ENCODE assay signal across 10 cellular contexts in the genomic region with DNA sequence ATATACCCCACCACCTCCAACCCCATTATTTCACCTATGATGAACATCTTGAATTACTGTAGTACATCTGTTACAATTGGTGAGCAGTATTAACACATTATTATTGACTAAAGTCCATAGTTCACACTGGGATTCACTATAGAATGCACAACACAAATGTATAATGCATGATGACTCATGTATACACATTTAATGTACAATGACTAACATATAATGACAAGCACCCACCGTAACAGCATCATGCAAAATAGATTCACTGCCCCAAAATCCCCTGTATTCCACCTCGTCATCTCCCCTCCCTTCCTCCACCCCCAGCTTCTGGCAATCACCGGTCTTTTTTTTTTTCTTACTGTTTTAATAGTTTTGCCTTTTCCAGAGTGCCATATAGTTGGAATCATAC. TPM values are rescaled to one million over a fixed set of nuclear protein-coding genes. Genes with fewer than 3 reads are reported as not detected.
A peak's percentile ranks its signal among the peaks of the same experiment; 100 is the strongest.
DNase-seq lines count a peak whose midpoint lies in the region; ATAC-seq, FAIRE-seq and TF ChIP-seq lines count a peak whose summit lies in the region.
"Had no signal": no experiment of that assay in that cellular context is flagged by ENCODE, and none has a peak within 500 bp of the region (broad histone marks: within the 10 kb centered on the region; RNA-seq: fewer than 3 reads in every experiment).

No MANE protein-coding gene starts in this region.

- H3K4me1 ChIP-seq in GM12878 (ENCODE audit: control insufficient read depth, insufficient read depth, low read length), result peaks cover 72% of the 10 kb centered on the region
- H3K4me1 ChIP-seq in prostate gland (replicated peaks), result no peaks in the 10 kb centered on the region
- peaks cover 0 to 5% of the 10 kb centered on the region in 2 experiments; a peak in 1 of 4 replicates for H3K4me1 ChIP-seq in SK-N-SH (ENCODE audit: control insufficient read depth in 1 of 2, insufficient read depth in 2 of 2, low read depth in 1 of 2, low read length in 1 of 2)

- H3K9ac ChIP-seq in GM12878 (ENCODE audit: control insufficient read depth, insufficient read depth, low read length) (0 out of 2 replicates have a peak overlapping the region, but pooled peaks have one; percentile 1), SK-N-SH (no peak overlapping the region)

- SMC1A ChIA-PET in GM12878 (lab: Charles Lee; ENCODE audit: uncharacterized antibody, unreplicated experiment), result interaction anchor here (0.7 to 13.1 kb wide), 14 partner anchors 11 to 270 kb away, joined by 3 to 249 read pairs (median 4); a partner anchor contains a TSS

- FAIRE-seq in GM12892 (lab: Jason Lieb, UNC), result peak; percentile 77
- FAIRE-seq in GM12878 (lab: Jason Lieb, UNC), result peak; percentile 18

- no peak; the same call in 1 of the 2 replicates for TF ChIP-seq RAD21 in GM12878 (IDR thresholded peaks at IDR 0.05; ENCODE audit: insufficient read depth, low read depth, low read length)
- TF ChIP-seq RAD21 in SK-N-SH (IDR thresholded peaks at IDR 0.05; ENCODE audit: low read length), result no peak

- no peak for TF ChIP-seq CTCF in GM12878 (IDR thresholded peaks at IDR 0.05 in 2 of 3, conservative IDR thresholded peaks at IDR 0.05 in 1 of 3; ENCODE audit: control insufficient read depth in 2 of 3, extremely low read depth in 1 of 3, insufficient read depth in 1 of 3, low read depth in 3 of 3, low read length in 3 of 3)
- no peak for TF ChIP-seq CTCF in prostate gland (IDR thresholded peaks at IDR 0.05)
- no peak for TF ChIP-seq CTCF in SK-N-SH (IDR thresholded peaks at IDR 0.05)

- H2AFZ ChIP-seq in GM12878 (ENCODE audit: control insufficient read depth, low read depth, low read length) (peak overlapping the region; percentile 55; the same call in 1 of the 2 replicates), SK-N-SH (ENCODE audit: low read depth) (no peak overlapping the region)

- TF ChIP-seq POLR2A in GM12892 (IDR thresholded peaks at IDR 0.05; ENCODE audit: low read depth, low read length), result no peak
- no peak for TF ChIP-seq POLR2A in GM12878 (IDR thresholded peaks at IDR 0.05; ENCODE audit: low read depth, low read length)
- no peak for TF ChIP-seq POLR2A in prostate gland (IDR thresholded peaks at IDR 0.05)

- H3K79me2 ChIP-seq in GM12878 (ENCODE audit: control insufficient read depth, insufficient read depth, low read length) (no peaks in the 10 kb centered on the region; the same call in 1 of the 2 replicates), SK-N-SH (ENCODE audit: insufficient read depth) (no peaks in the 10 kb centered on the region)

- CTCF ChIA-PET in GM12878 (lab: Yijun Ruan, JAX) (interaction anchor here (0.6 to 2.8 kb wide), 7 partner anchors 10 to 82 kb away, joined by 3 to 14 read pairs (median 4); no protein-coding TSS in a partner anchor), SK-N-SH (lab: Yijun Ruan, JAX) (interaction anchor here (1.5 kb wide), 1 partner anchor 84 kb away, joined by 3 read pairs; no protein-coding TSS in a partner anchor)

- peak; percentile 42 for ATAC-seq in GM19455 (IDR thresholded peaks at IDR 0.05; ENCODE audit: unreplicated experiment)
- peak; percentile 67 for ATAC-seq in HG03432 (IDR thresholded peaks at IDR 0.05; ENCODE audit: unreplicated experiment)
- ATAC-seq in GM12878, result peak; percentile 87
- ATAC-seq: heart left ventricle had no signal

- H3K4me3 ChIP-seq in GM12878 (no peak overlapping the region), prostate gland (no peak overlapping the region), SK-N-SH (ENCODE audit: low read depth in 2 of 2, low read length in 1 of 2) (no peak overlapping the region)
- H3K4me3 ChIP-seq: heart left ventricle had no signal

- no peaks in the 10 kb centered on the region for H3K9me2 ChIP-seq in SK-N-SH

- POLR2A ChIA-PET in GM12878 (lab: Charles Lee), result interaction anchor here (0.8 to 3.3 kb wide), 9 partner anchors 8 to 74 kb away, joined by 3 to 21 read pairs (median 4); no protein-coding TSS in a partner anchor
- POLR2A ChIA-PET in SK-N-SH (lab: Yijun Ruan, JAX), result no interaction called here

- H3F3A ChIP-seq in SK-N-SH (replicated peaks; ENCODE audit: insufficient read depth), result no peaks in the 10 kb centered on the region

- RAD21 ChIA-PET in GM12878 (lab: Charles Lee; ENCODE audit: unreplicated experiment), result interaction anchor here (0.9 to 16.1 kb wide), 12 partner anchors 7 to 83 kb away, joined by 3 to 293 read pairs (median 7); no protein-coding TSS in a partner anchor

- H3K4me2 ChIP-seq in GM12878 (ENCODE audit: control insufficient read depth, insufficient read depth) (peak overlapping the region; percentile 28; the same call in 1 of the 2 replicates), SK-N-SH (no peak overlapping the region)

- H3K36me3 ChIP-seq in GM12878 (ENCODE audit: control insufficient read depth in 2 of 2, insufficient read depth in 2 of 2, low read length in 1 of 2) (no peaks in the 10 kb centered on the region), prostate gland (no peaks in the 10 kb centered on the region), SK-N-SH (replicated peaks in 1 of 2; ENCODE audit: control insufficient read depth in 1 of 2, insufficient read depth in 2 of 2, low read length in 1 of 2) (no peaks in the 10 kb centered on the region)
- H3K36me3 ChIP-seq: heart left ventricle had no signal

- in situ Hi-C loops in GM12878 (cut with MboI), result loop anchor here (25.0 kb wide), 1 partner anchor 1427 kb away; no protein-coding TSS in a partner anchor
- in situ Hi-C loops in ACHN (cut with HindIII; ENCODE audit: low pct_ligation_motif_present, low pct_unique_long_range_greater_than_20kb, low sequenced_read_pairs), result no loop called here

- TF ChIP-seq EP300 in GM12878 (IDR thresholded peaks at IDR 0.05; ENCODE audit: borderline replicate concordance in 1 of 2, control insufficient read depth in 1 of 2, low read depth in 2 of 2, low read length in 2 of 2) (peak; percentile 55 to 81; a peak in 2 of 4 replicates), SK-N-SH (IDR thresholded peaks at IDR 0.05; ENCODE audit: borderline replicate concordance in 1 of 2, low read depth in 1 of 2, low read length in 1 of 2) (no peak)

- H3K27me3 ChIP-seq in GM12878 (replicated peaks in 1 of 2; ENCODE audit: control insufficient read depth in 2 of 2, insufficient read depth in 2 of 2, low read length in 1 of 2) (no peaks in the 10 kb centered on the region), prostate gland (replicated peaks; ENCODE audit: insufficient read depth) (no peaks in the 10 kb centered on the region), SK-N-SH (ENCODE audit: insufficient read depth) (peaks cover 17% of the 10 kb centered on the region; the same call in 1 of the 2 replicates)
- H3K27me3 ChIP-seq: heart left ventricle had no signal

- intact Hi-C loops in GM12878 (cut with micrococcal nuclease; ENCODE audit: unreplicated experiment), result no loop called here
- intact Hi-C loops in prostate gland (cut with DNase I), result no loop called here

- WGBS in GM12878 (ENCODE audit: insufficient coverage, insufficient replicate concordance, low lambda C conversion rate, missing lambda C conversion rate), result 0% methylated on average over 3 of the region's 3 CpGs
- 69% methylated on average over 3 of the region's 3 CpGs for WGBS in prostate gland
- 49% methylated on average over 3 of the region's 3 CpGs for WGBS in SK-N-SH (ENCODE audit: low lambda C conversion rate)

- DNase-seq in GM12892 (ENCODE audit: insufficient read length) (no peak), GM12878 (ENCODE audit: low read depth, low spot score) (peak; percentile 69), NCI-H2196 (lab: John Stamatoyannopoulos, UW; ENCODE audit: unreplicated experiment) (no peak), ACHN (no peak), prostate gland (ENCODE audit: low spot score) (no peak), SK-N-SH (no peak)
- DNase-seq: caudate nucleus, heart left ventricle had no signal

- H3K9me3 ChIP-seq in GM12878 (replicated peaks; ENCODE audit: control insufficient read depth, insufficient read depth, low read length), result peaks cover 4% of the 10 kb centered on the region; the same call in 2 of the 3 replicates
- H3K9me3 ChIP-seq in prostate gland, result no peaks in the 10 kb centered on the region
- no peaks in the 10 kb centered on the region for H3K9me3 ChIP-seq in SK-N-SH
- H3K9me3 ChIP-seq: heart left ventricle had no signal

- H4K20me1 ChIP-seq in GM12878 (ENCODE audit: control insufficient read depth, insufficient read depth), result no peaks in the 10 kb centered on the region
- H4K20me1 ChIP-seq in SK-N-SH (ENCODE audit: insufficient read depth), result no peaks in the 10 kb centered on the region

- H3K27ac ChIP-seq in GM12878 (ENCODE audit: control insufficient read depth, insufficient read depth) (peak overlapping the region; percentile 57), prostate gland (no peak overlapping the region), SK-N-SH (ENCODE audit: low read depth in 2 of 2, low read length in 1 of 2) (no peak overlapping the region)
- H3K27ac ChIP-seq: heart left ventricle had no signal

- no TSS peak for BruUV-seq in GM12878 (replicated peaks; lab: Mats Ljungman, UMichigan)

TF ChIP-seq in GM12878, 131 proteins besides CTCF, POLR2A, EP300 and RAD21 (continues in another document):
- TF ChIP-seq ZNF207 (IDR thresholded peaks at IDR 0.05; ENCODE audit: borderline replicate concordance) (no peak), TAF1 (IDR thresholded peaks at IDR 0.05; ENCODE audit: borderline replicate concordance, low read depth, low read length) (no peak)

TF ChIP-seq in SK-N-SH, 30 proteins besides CTCF, POLR2A, EP300 and RAD21 (continues in another document):
- TF ChIP-seq EZH2phosphoT487 (IDR thresholded peaks at IDR 0.05; ENCODE audit: borderline replicate concordance, low read depth), result no peak

RNA-seq across cellular contexts. Expression of a gene that starts 47.1 kb away (rescaled TPM):
- 142 TPM for polyA plus RNA-seq in GM12892 (2012; ENCODE audit: missing spikeins)
- 174 and 184 TPM in 2 replicates for total RNA-seq in GM12878 (2013; cell fraction: nucleolus; rRNA removed)
- total RNA-seq in GM12878 (2014; rRNA removed) (50.0 and 58.0 TPM in 2 replicates), GM12878 (2014; rRNA removed; fragmentation: Illumina TruSeq; extraction: Trizol) (51.8 and 53.8 TPM in 2 replicates), GM12878 (2021) (136 and 142 TPM in 2 replicates), prostate gland (10 to 100 TPM; 32.3 to 44.2 TPM)
- 62.2 TPM for polyA plus RNA-seq in GM12878 (2011; ENCODE audit: low read depth)
- polyA plus RNA-seq in GM12878 (2011; rRNA removed) (131 and 161 TPM in 2 replicates), GM12878 (2014; fragmentation: Illumina TruSeq; extraction: Trizol) (68.6 and 87.1 TPM in 2 replicates), GM12878 (2014; fragmentation: Nextera tagmentation; extraction: Ambion mirVana) (10 to 100 TPM; 31.3 to 33.2 TPM), GM12878 (2014; rRNA removed) (91.3 and 96.0 TPM in 2 replicates), GM12878 (2016; fragmentation: Nextera tagmentation; extraction: Ambion mirVana) (100 to 1,000 TPM in 1 of 2 experiments, 10 to 100 TPM in 1; 97.0 to 104 TPM), SK-N-SH (2012; rRNA removed) (89.8 and 96.1 TPM in 2 replicates)
- 171 and 176 TPM in 2 replicates for polyA plus RNA-seq in GM12878 (2011; cell fraction: cytosol; rRNA removed)
- polyA plus RNA-seq in GM12878 (2011; cell fraction: nucleus; rRNA removed), result 186 and 192 TPM in 2 replicates
- polyA plus RNA-seq in GM12878 (2012), result 79.3 and 129 TPM in 2 replicates
- 210 and 248 TPM in 2 replicates for polyA minus RNA-seq in GM12878 (2011; rRNA and poly(A)+ RNA removed)
- 53.5 and 58.5 TPM in 2 replicates for polyA minus RNA-seq in GM12878 (2011; cell fraction: cytosol; rRNA and poly(A)+ RNA removed)
- 60.7 and 78.1 TPM in 2 replicates for polyA minus RNA-seq in GM12878 (2011; cell fraction: nucleus; rRNA and poly(A)+ RNA removed)
- 73.6 and 92.1 TPM in 2 replicates for polyA plus RNA-seq in SK-N-SH (2012; cell fraction: cytosol; rRNA removed)
- 47.4 and 67.2 TPM in 2 replicates for polyA plus RNA-seq in SK-N-SH (2012; cell fraction: nucleus; rRNA removed)
